In genomic region chr2:2620604-2621003, GRCh38 we compare ENCODE assay signal across 9 cellular contexts.
"Had no signal": no experiment of that assay in that cellular context is flagged by ENCODE, and none has a peak within 500 bp of the region (broad histone marks: within the 10 kb centered on the region; RNA-seq: fewer than 3 reads in every experiment).

No MANE protein-coding gene starts in this region.

- H3K36me3 ChIP-seq: HAP-1 had no signal

- H3K9ac ChIP-seq: GM23248 had no signal

- H3K4me3 ChIP-seq: GM23248, HAP-1 had no signal

- ATAC-seq: HCT116, HepG2 had no signal

- H3K9me3 ChIP-seq: HAP-1 had no signal

- DNase-seq: GM23248, GOT3, H7, HFFc6, KBM-7 had no signal

- H2AFZ ChIP-seq: GM23248 had no signal

- H3K4me1 ChIP-seq: HAP-1 had no signal

- H3K27ac ChIP-seq: GM23248, HL-60 had no signal
